ENCODE assay signal across 10 cellular contexts in the genomic region with DNA sequence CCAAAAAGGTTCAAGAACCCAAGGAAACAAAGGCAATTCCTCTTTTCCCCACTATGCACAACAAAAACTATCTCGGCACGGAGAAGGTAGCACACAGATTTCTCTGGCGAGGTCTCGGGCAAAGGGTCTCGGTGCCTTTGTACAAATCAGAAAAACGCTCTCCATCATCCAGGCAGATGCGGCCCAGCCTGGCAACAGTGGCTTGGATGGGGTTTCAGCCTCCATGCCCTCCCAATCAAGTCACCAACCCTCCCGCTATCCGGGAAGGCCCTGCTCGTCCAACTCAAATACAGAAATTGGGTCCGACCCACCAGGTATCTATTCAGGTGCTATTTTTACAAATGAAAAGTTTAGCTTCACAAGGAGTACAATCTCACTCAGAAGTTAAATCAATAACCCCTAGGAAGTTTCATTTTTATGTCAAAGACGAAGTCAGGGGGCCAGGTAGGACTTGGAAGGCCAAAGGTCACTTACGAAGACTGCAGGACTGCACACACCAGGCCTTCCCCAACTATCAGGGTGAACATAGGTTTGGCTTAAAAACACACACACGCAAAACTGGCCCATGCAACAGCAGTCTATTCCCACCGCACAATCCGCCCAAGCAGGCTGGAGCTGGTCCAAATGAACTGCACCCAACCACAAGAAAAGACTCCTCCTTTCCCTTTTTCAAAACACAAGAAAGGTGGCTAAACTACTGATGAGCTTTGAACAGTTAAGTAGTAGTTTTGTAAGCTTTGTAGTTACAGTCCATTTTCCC. TPM values are rescaled to one million over a fixed set of nuclear protein-coding genes. Genes with fewer than 3 reads are reported as not detected.
DNase-seq lines count a peak whose midpoint lies in the region; ATAC-seq and TF ChIP-seq lines count a peak whose summit lies in the region.
"Had no signal": no experiment of that assay in that cellular context is flagged by ENCODE, and none has a peak within 500 bp of the region (broad histone marks: within the 10 kb centered on the region; RNA-seq: fewer than 3 reads in every experiment).

No MANE protein-coding gene starts in this region.

- H3K27ac ChIP-seq in suprapubic skin, result peak overlapping the region; percentile 37

- peaks cover 35% of the 10 kb centered on the region for H3K4me1 ChIP-seq in suprapubic skin

- no peaks in the 10 kb centered on the region for H3K36me3 ChIP-seq in suprapubic skin

- no peak overlapping the region for H3K4me3 ChIP-seq in suprapubic skin
- H3K4me3 ChIP-seq: lung had no signal

- peak overlapping the region; percentile 83 for H3K27ac Mint-ChIP-seq in HFFc6
- peak overlapping the region; percentile 12 for H3K27ac Mint-ChIP-seq in activated T-helper 17 cell treated with anti-CD3 and anti-CD28 coated beads, Interleukin-2, amount 50 U/mL, for 72 hours

- H3K27me3 ChIP-seq in suprapubic skin, result no peaks in the 10 kb centered on the region

- no peaks in the 10 kb centered on the region for H3K27me3 Mint-ChIP-seq in HFFc6 (ENCODE audit: insufficient read depth)
- H3K27me3 Mint-ChIP-seq in activated T-helper 17 cell treated with anti-CD3 and anti-CD28 coated beads, Interleukin-2, amount 50 U/mL, for 72 hours, result no peaks in the 10 kb centered on the region

- no peak for TF ChIP-seq POLR2A in suprapubic skin (IDR thresholded peaks at IDR 0.05)

- no peaks in the 10 kb centered on the region for H3K9me3 Mint-ChIP-seq in HFFc6
- H3K9me3 Mint-ChIP-seq in activated T-helper 17 cell treated with anti-CD3 and anti-CD28 coated beads, Interleukin-2, amount 50 U/mL, for 72 hours, result no peaks in the 10 kb centered on the region

- DNase-seq in HFFc6 (no peak), hepatic stellate cell (ENCODE audit: low spot score) (peak; percentile 46), suprapubic skin (ENCODE audit: low spot score in 2 of 2) (no peak), NCI-H187 (lab: John Stamatoyannopoulos, UW) (no peak)
- DNase-seq: activated CD4-positive, alpha-beta T cell treated with anti-CD3 and anti-CD28 coated beads, Interleukin-2, amount 50 U/mL, for 1 hour; NCI-H2081 had no signal

- ATAC-seq in activated T-helper 17 cell treated with anti-CD3 and anti-CD28 coated beads, Interleukin-2, amount 50 U/mL, for 72 hours (replicated peaks), result peak; percentile 28
- ATAC-seq in GM21360 (IDR thresholded peaks at IDR 0.05; ENCODE audit: unreplicated experiment) (no peak), HG03280 (IDR thresholded peaks at IDR 0.05; ENCODE audit: unreplicated experiment) (no peak)

- peaks cover 75% of the 10 kb centered on the region for H3K4me1 Mint-ChIP-seq in HFFc6 (ENCODE audit: low read depth)
- H3K4me1 Mint-ChIP-seq in activated T-helper 17 cell treated with anti-CD3 and anti-CD28 coated beads, Interleukin-2, amount 50 U/mL, for 72 hours, result peaks cover 16% of the 10 kb centered on the region

- no peaks in the 10 kb centered on the region for H3K9me3 ChIP-seq in suprapubic skin

- H3K4me3 Mint-ChIP-seq in HFFc6, result peak overlapping the region; percentile 74
- H3K4me3 Mint-ChIP-seq in activated T-helper 17 cell treated with anti-CD3 and anti-CD28 coated beads, Interleukin-2, amount 50 U/mL, for 72 hours, result peak overlapping the region; percentile 22

- TF ChIP-seq EP300 in suprapubic skin (IDR thresholded peaks at IDR 0.05), result no peak

- peaks cover 20% of the 10 kb centered on the region for H3K36me3 Mint-ChIP-seq in HFFc6 (ENCODE audit: low read depth)
- no peaks in the 10 kb centered on the region for H3K36me3 Mint-ChIP-seq in activated T-helper 17 cell treated with anti-CD3 and anti-CD28 coated beads, Interleukin-2, amount 50 U/mL, for 72 hours (ENCODE audit: low read depth)

- no peak for TF ChIP-seq CTCF in HFFc6 (IDR thresholded peaks at IDR 0.05)
- TF ChIP-seq CTCF in suprapubic skin (IDR thresholded peaks at IDR 0.05), result no peak

- 82% methylated on average over 16 of the region's 16 CpGs for WGBS in suprapubic skin

RNA-seq across cellular contexts. Expression of a gene that starts 43.0 kb away (rescaled TPM):
- 10 to 100 TPM; 52.9 to 61.9 (median 57.6) TPM for total RNA-seq in HFFc6 (2021; fragmentation: NEBNext Ultra II Directional; extraction: Animal tissue kit (Norgen Biotek cat#: 25700))
- 10 to 100 TPM; 15.4 to 17.4 TPM for total RNA-seq in activated T-helper 17 cell treated with anti-CD3 and anti-CD28 coated beads, Interleukin-2, amount 50 U/mL, for 72 hours
- 10 to 100 TPM in 3 of 4 donors, 1 to 10 TPM in 1; 9.7 to 15.0 (median 13.3) TPM for total RNA-seq in suprapubic skin
